1 cellular context compared by ENCODE assay signal in the genomic region with DNA sequence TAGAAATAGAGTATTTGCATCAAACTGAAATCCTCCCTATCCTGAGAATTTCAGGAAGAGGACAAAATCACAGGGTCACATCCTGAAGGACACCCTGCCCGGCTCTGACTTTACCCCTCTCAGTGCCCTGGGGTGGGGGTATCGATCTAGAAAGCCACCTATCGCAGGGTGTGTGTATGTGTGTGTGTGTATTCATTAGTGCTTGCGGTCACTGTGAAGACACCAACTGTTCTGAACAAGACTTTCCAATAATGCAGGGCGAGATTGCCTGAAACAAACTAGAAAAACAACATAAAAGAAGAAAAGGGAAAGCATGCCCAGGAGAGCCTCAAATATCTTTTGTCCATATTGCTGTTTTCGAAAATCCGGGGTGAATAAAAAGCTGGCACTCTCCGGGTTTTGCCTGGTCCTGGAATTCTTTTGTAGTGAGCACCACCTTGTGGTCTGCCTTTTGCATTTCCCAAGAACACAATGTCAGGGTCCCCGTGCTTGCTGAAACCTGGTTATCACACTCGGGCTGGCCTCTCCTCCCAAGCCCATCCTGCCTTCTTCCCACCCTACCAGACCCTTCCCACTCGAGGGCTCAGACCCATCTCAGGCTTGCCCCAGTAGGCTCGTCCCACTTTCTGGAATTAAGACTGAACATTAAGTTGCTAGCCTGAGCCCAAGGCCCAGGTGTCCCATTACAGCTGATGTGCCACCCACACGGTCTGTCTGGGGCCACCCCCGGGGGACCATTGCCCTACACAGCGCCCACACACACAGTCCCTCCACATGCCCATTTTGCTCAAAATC.
TF ChIP-seq lines count a peak whose summit lies in the region.

No MANE protein-coding gene starts in this region.

TF ChIP-seq in HCT116, 20 proteins besides CTCF, POLR2A, EP300 and RAD21 (continued from another document):
- TF ChIP-seq, protein P1, sequence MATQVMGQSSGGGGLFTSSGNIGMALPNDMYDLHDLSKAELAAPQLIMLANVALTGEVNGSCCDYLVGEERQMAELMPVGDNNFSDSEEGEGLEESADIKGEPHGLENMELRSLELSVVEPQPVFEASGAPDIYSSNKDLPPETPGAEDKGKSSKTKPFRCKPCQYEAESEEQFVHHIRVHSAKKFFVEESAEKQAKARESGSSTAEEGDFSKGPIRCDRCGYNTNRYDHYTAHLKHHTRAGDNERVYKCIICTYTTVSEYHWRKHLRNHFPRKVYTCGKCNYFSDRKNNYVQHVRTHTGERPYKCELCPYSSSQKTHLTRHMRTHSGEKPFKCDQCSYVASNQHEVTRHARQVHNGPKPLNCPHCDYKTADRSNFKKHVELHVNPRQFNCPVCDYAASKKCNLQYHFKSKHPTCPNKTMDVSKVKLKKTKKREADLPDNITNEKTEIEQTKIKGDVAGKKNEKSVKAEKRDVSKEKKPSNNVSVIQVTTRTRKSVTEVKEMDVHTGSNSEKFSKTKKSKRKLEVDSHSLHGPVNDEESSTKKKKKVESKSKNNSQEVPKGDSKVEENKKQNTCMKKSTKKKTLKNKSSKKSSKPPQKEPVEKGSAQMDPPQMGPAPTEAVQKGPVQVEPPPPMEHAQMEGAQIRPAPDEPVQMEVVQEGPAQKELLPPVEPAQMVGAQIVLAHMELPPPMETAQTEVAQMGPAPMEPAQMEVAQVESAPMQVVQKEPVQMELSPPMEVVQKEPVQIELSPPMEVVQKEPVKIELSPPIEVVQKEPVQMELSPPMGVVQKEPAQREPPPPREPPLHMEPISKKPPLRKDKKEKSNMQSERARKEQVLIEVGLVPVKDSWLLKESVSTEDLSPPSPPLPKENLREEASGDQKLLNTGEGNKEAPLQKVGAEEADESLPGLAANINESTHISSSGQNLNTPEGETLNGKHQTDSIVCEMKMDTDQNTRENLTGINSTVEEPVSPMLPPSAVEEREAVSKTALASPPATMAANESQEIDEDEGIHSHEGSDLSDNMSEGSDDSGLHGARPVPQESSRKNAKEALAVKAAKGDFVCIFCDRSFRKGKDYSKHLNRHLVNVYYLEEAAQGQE (IDR thresholded peaks at IDR 0.05; ENCODE audit: low read depth): no peak
- TF ChIP-seq FOSL1 (IDR thresholded peaks at IDR 0.05; ENCODE audit: low read depth) (no peak), POLR2AphosphoS5 (IDR thresholded peaks at IDR 0.05; ENCODE audit: low read depth, low read length) (no peak), SIN3A (IDR thresholded peaks at IDR 0.05; ENCODE audit: low read depth) (no peak)
- TF ChIP-seq, protein P2, sequence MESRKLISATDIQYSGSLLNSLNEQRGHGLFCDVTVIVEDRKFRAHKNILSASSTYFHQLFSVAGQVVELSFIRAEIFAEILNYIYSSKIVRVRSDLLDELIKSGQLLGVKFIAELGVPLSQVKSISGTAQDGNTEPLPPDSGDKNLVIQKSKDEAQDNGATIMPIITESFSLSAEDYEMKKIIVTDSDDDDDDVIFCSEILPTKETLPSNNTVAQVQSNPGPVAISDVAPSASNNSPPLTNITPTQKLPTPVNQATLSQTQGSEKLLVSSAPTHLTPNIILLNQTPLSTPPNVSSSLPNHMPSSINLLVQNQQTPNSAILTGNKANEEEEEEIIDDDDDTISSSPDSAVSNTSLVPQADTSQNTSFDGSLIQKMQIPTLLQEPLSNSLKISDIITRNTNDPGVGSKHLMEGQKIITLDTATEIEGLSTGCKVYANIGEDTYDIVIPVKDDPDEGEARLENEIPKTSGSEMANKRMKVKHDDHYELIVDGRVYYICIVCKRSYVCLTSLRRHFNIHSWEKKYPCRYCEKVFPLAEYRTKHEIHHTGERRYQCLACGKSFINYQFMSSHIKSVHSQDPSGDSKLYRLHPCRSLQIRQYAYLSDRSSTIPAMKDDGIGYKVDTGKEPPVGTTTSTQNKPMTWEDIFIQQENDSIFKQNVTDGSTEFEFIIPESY (IDR thresholded peaks at IDR 0.05; ENCODE audit: extremely low read depth, insufficient replicate concordance, low read length): no peak
